Comparison of ENCODE assay signal across 32 cellular contexts in the genomic region with DNA sequence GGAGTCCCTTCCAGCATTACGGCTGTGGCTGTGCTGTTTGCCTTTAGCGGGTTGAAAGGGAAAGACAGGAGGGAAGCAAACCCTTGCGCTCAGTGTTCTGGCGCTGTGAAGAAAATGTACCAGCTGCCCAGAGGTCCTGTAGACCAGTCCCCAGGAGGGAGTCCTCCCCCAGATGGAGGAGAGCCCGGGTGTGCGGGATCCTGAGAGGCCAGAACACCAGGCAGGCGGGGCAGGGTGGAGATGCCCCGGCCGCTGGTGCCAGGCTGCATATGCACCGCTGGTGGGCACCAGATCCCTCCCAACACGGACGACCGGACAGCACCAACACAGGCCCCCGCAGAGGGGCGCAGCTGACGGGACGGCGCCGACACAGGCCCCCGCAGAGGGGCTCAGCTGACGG.
"Had no signal": no experiment of that assay in that cellular context is flagged by ENCODE, and none has a peak within 500 bp of the region (broad histone marks: within the 10 kb centered on the region; RNA-seq: fewer than 3 reads in every experiment).

No MANE protein-coding gene starts in this region.

- H3K36me3 Mint-ChIP-seq: activated CD8-positive, alpha-beta memory T cell treated with anti-CD3 and anti-CD28 coated beads, Interleukin-2, amount 10 ng/mL, durations not matched to agents 7 days and 5 days; activated naive CD8-positive, alpha-beta T cell treated with anti-CD3 and anti-CD28 coated beads for 36 hours; memory B cell; natural killer cell; neural progenitor cell; stimulated activated memory B cell treated with anti-CD40 and anti-IgM and Interleukin-4, amounts not matched to agents 10 μg/mL and 1 μg/mL and 100 μg/mL, for 72 hours had no signal

- H3K27me3 ChIP-seq: body of pancreas, thyroid gland had no signal

- H3K4me2 ChIP-seq: neural progenitor cell, smooth muscle cell had no signal

- H2AFZ ChIP-seq: neural progenitor cell had no signal

- DNase-seq: activated CD4-positive, alpha-beta T cell treated with anti-CD3 and anti-CD28 coated beads, Interleukin-2, amount 10 ng/mL, durations not matched to agents 24 days and 14 days; activated CD4-positive, CD25-positive, alpha-beta regulatory T cell treated with anti-CD3 and anti-CD28 coated beads, Interleukin-2, amount 50 U/mL, for 72 hours; activated CD8-positive, alpha-beta T cell treated with anti-CD3 and anti-CD28 coated beads for 36 hours; activated effector memory CD4-positive, alpha-beta T cell treated with Interleukin-2 at 50 U/mL for 16 hours; activated naive CD4-positive, alpha-beta T cell treated with anti-CD3 and anti-CD28 coated beads for 36 hours; activated naive CD8-positive, alpha-beta T cell treated with anti-CD3 and anti-CD28 coated beads for 36 hours; activated T-cell treated with anti-CD3 and anti-CD28 coated beads for 4 hours; activated T-cell treated with anti-CD3 and anti-CD28 coated beads, Interleukin-2, amount 50 U/mL, for 72 hours; aorta; body of pancreas; dermis blood vessel endothelial cell; effector CD4-positive, alpha-beta T cell; esophagus squamous epithelium; foreskin melanocyte; left colon; natural killer cell; occipital lobe; stimulated activated CD4-positive, alpha-beta T cell treated with anti-CD3 and anti-CD28 coated beads, Interleukin-1b, Interleukin-23, amount 100 ng/mL, for 48 hours; stimulated activated CD4-positive, alpha-beta T cell treated with anti-CD3 and anti-CD28 coated beads, Interleukin-4, amount 100 ng/mL, for 4 hours; stimulated activated CD8-positive, alpha-beta memory T cell treated with anti-CD3 and anti-CD28 coated beads, Interleukin-4, amount 100 ng/mL, for 48 hours; stimulated activated naive CD8-positive, alpha-beta T cell treated with anti-CD3 and anti-CD28 coated beads, Interleukin-15, amount 100 ng/mL, for 72 hours; substantia nigra; T-helper 2 cell had no signal

- H3K4me1 Mint-ChIP-seq: activated CD4-positive, alpha-beta T cell treated with anti-CD3 and anti-CD28 coated beads, Interleukin-2, amount 10 ng/mL, durations not matched to agents 24 days and 14 days; activated CD8-positive, alpha-beta memory T cell treated with anti-CD3 and anti-CD28 coated beads, Interleukin-2, amount 10 ng/mL, durations not matched to agents 7 days and 5 days; memory B cell; natural killer cell; stimulated activated naive CD8-positive, alpha-beta T cell treated with anti-CD3 and anti-CD28 coated beads, Interleukin-15, amount 100 ng/mL, for 72 hours had no signal

- H3K4me3 Mint-ChIP-seq: activated CD4-positive, alpha-beta T cell treated with anti-CD3 and anti-CD28 coated beads, Interleukin-2, amount 10 ng/mL, durations not matched to agents 24 days and 14 days; activated CD8-positive, alpha-beta memory T cell treated with anti-CD3 and anti-CD28 coated beads, Interleukin-2, amount 10 ng/mL, durations not matched to agents 7 days and 5 days; activated CD8-positive, alpha-beta T cell treated with anti-CD3 and anti-CD28 coated beads for 36 hours; activated naive CD4-positive, alpha-beta T cell treated with anti-CD3 and anti-CD28 coated beads for 36 hours; activated naive CD8-positive, alpha-beta T cell treated with anti-CD3 and anti-CD28 coated beads for 36 hours; activated T-cell treated with anti-CD3 and anti-CD28 coated beads, Interleukin-2, amount 50 U/mL, for 72 hours; memory B cell; natural killer cell; neural progenitor cell; stimulated activated memory B cell treated with anti-CD40 and anti-IgM and Interleukin-4, amounts not matched to agents 10 μg/mL and 1 μg/mL and 100 μg/mL, for 72 hours; stimulated activated naive CD8-positive, alpha-beta T cell treated with anti-CD3 and anti-CD28 coated beads, Interleukin-15, amount 100 ng/mL, for 72 hours had no signal

- H3K36me3 ChIP-seq: adrenal gland, esophagus squamous epithelium, neural progenitor cell, thyroid gland, upper lobe of left lung had no signal

- H3K4me1 ChIP-seq: adrenal gland, neural progenitor cell had no signal

- H3K9me3 Mint-ChIP-seq: activated CD4-positive, alpha-beta T cell treated with anti-CD3 and anti-CD28 coated beads, Interleukin-2, amount 10 ng/mL, durations not matched to agents 24 days and 14 days; activated CD8-positive, alpha-beta T cell treated with anti-CD3 and anti-CD28 coated beads for 36 hours; activated naive CD4-positive, alpha-beta T cell treated with anti-CD3 and anti-CD28 coated beads for 36 hours; activated naive CD8-positive, alpha-beta T cell treated with anti-CD3 and anti-CD28 coated beads for 36 hours; activated T-cell treated with anti-CD3 and anti-CD28 coated beads, Interleukin-2, amount 50 U/mL, for 72 hours; natural killer cell; stimulated activated naive CD8-positive, alpha-beta T cell treated with anti-CD3 and anti-CD28 coated beads, Interleukin-15, amount 100 ng/mL, for 72 hours had no signal

- H3K4me3 ChIP-seq: adrenal gland, body of pancreas, esophagus squamous epithelium, neural progenitor cell, smooth muscle cell, thyroid gland, upper lobe of left lung had no signal

- ATAC-seq: activated CD8-positive, alpha-beta memory T cell treated with anti-CD3 and anti-CD28 coated beads, Interleukin-2, amount 10 ng/mL, durations not matched to agents 7 days and 5 days; activated CD8-positive, alpha-beta T cell treated with anti-CD3 and anti-CD28 coated beads for 36 hours; activated T-cell treated with anti-CD3 and anti-CD28 coated beads, Interleukin-2, amount 50 U/mL, for 72 hours; body of pancreas; left colon; natural killer cell; stimulated activated memory B cell treated with anti-CD40 and anti-IgM and Interleukin-4, amounts not matched to agents 10 μg/mL and 1 μg/mL and 100 μg/mL, for 72 hours; stimulated activated naive CD8-positive, alpha-beta T cell treated with anti-CD3 and anti-CD28 coated beads, Interleukin-15, amount 100 ng/mL, for 72 hours had no signal

- H3K9me3 ChIP-seq: adrenal gland, body of pancreas, thyroid gland, upper lobe of left lung had no signal

- H3K27ac ChIP-seq: adrenal gland, body of pancreas, epithelial cell of prostate, esophagus squamous epithelium, neural progenitor cell, thyroid gland, upper lobe of left lung had no signal

- H3K27ac Mint-ChIP-seq: activated CD4-positive, alpha-beta T cell treated with anti-CD3 and anti-CD28 coated beads, Interleukin-2, amount 10 ng/mL, durations not matched to agents 24 days and 14 days; activated CD8-positive, alpha-beta memory T cell treated with anti-CD3 and anti-CD28 coated beads, Interleukin-2, amount 10 ng/mL, durations not matched to agents 7 days and 5 days; activated CD8-positive, alpha-beta T cell treated with anti-CD3 and anti-CD28 coated beads for 36 hours; activated naive CD4-positive, alpha-beta T cell treated with anti-CD3 and anti-CD28 coated beads for 36 hours; activated naive CD8-positive, alpha-beta T cell treated with anti-CD3 and anti-CD28 coated beads for 36 hours; activated T-cell treated with anti-CD3 and anti-CD28 coated beads, Interleukin-2, amount 50 U/mL, for 72 hours; memory B cell; natural killer cell; neural progenitor cell; stimulated activated memory B cell treated with anti-CD40 and anti-IgM and Interleukin-4, amounts not matched to agents 10 μg/mL and 1 μg/mL and 100 μg/mL, for 72 hours; stimulated activated naive CD8-positive, alpha-beta T cell treated with anti-CD3 and anti-CD28 coated beads, Interleukin-15, amount 100 ng/mL, for 72 hours had no signal
